In the genomic region with DNA sequence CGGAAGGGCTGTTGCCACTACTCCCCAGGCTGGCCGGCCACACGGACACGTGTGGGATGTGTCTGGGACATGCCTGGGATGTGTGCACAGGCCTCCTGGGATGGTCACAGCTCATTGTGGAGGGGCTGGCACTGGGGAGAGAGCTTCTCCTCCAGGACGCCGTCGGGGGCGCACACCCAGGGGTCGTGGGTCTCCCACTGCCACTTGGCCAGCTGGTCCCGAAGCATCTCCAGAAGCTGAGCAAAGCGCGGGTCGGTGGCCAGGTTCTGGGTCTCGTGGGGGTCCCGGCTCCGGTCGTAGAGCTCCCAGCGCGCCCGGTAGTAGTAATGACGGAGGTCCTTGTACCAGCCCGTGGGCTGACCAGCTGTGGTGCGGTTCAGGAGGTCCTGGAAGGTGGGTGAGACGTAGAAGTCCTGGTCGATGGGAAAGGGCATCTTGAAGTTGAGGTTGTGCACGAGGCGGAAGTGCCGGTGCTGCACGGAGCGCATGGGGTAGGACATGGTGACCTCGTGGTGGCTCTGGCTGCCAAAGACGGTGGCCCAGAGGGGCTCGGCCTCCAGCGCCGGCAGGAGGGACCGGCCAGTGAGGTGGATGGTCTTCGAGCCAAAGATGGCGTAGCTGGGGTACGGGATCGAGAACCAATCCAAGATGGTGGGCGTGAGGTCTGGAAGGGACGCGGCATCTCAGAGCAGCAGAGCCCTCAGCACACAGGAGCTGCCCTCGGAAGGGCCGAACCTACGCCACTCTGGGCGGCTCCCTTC, we compare ENCODE assay signal across 31 cellular contexts. TPM values are rescaled to one million over a fixed set of nuclear protein-coding genes. Genes with fewer than 3 reads are reported as not detected.
"Had no signal": no experiment of that assay in that cellular context is flagged by ENCODE, and none has a peak within 500 bp of the region (broad histone marks: within the 10 kb centered on the region; RNA-seq: fewer than 3 reads in every experiment).

No MANE protein-coding gene starts in this region.

- H3K4me3 Mint-ChIP-seq: activated CD4-positive, alpha-beta T cell treated with anti-CD3 and anti-CD28 coated beads, Interleukin-2, amount 10 ng/mL, durations not matched to agents 24 days and 14 days; activated CD8-positive, alpha-beta T cell treated with anti-CD3 and anti-CD28 coated beads for 36 hours; activated naive CD8-positive, alpha-beta T cell treated with anti-CD3 and anti-CD28 coated beads for 36 hours; activated T-cell treated with anti-CD3 and anti-CD28 coated beads, Interleukin-2, amount 50 U/mL, for 72 hours; activated T-helper 17 cell treated with anti-CD3 and anti-CD28 coated beads, Interleukin-2, amount 50 U/mL, for 72 hours; central memory CD8-positive, alpha-beta T cell; T-helper 1 cell treated with Interleukin-12 subunit alpha and Interleukin-12 subunit beta and Interleukin-4 antibody, amounts not matched to agents 30 μg/mL and 1 μg/mL, for 36 hours; T-helper 2 cell treated with Interferon-gamma antibody and Interleukin-4, amounts not matched to agents 5 μg/mL and 100 μg/mL, for 36 hours had no signal

- H3K27ac ChIP-seq: cardiac muscle cell, SJSA1 had no signal

- H3K36me3 Mint-ChIP-seq: activated naive CD8-positive, alpha-beta T cell treated with anti-CD3 and anti-CD28 coated beads for 36 hours had no signal

- H3K27ac Mint-ChIP-seq: activated CD4-positive, alpha-beta T cell treated with anti-CD3 and anti-CD28 coated beads, Interleukin-2, amount 10 ng/mL, durations not matched to agents 24 days and 14 days; activated CD8-positive, alpha-beta T cell treated with anti-CD3 and anti-CD28 coated beads for 36 hours; activated naive CD8-positive, alpha-beta T cell treated with anti-CD3 and anti-CD28 coated beads for 36 hours; activated T-cell treated with anti-CD3 and anti-CD28 coated beads, Interleukin-2, amount 50 U/mL, for 72 hours; activated T-helper 17 cell treated with anti-CD3 and anti-CD28 coated beads, Interleukin-2, amount 50 U/mL, for 72 hours; T-helper 1 cell treated with Interleukin-12 subunit alpha and Interleukin-12 subunit beta and Interleukin-4 antibody, amounts not matched to agents 30 μg/mL and 1 μg/mL, for 36 hours; T-helper 2 cell treated with Interferon-gamma antibody and Interleukin-4, amounts not matched to agents 5 μg/mL and 100 μg/mL, for 36 hours had no signal

- H3K4me1 Mint-ChIP-seq: activated CD4-positive, alpha-beta T cell treated with anti-CD3 and anti-CD28 coated beads, Interleukin-2, amount 10 ng/mL, durations not matched to agents 24 days and 14 days; activated naive CD8-positive, alpha-beta T cell treated with anti-CD3 and anti-CD28 coated beads for 36 hours; activated T-helper 17 cell treated with anti-CD3 and anti-CD28 coated beads, Interleukin-2, amount 50 U/mL, for 72 hours; central memory CD8-positive, alpha-beta T cell had no signal

- ATAC-seq: activated CD8-positive, alpha-beta T cell treated with anti-CD3 and anti-CD28 coated beads for 36 hours; activated T-cell treated with anti-CD3 and anti-CD28 coated beads, Interleukin-2, amount 50 U/mL, for 72 hours; activated T-helper 17 cell treated with anti-CD3 and anti-CD28 coated beads, Interleukin-2, amount 50 U/mL, for 72 hours; Panc1 had no signal

- H3K27me3 ChIP-seq: cardiac muscle cell, SJSA1 had no signal

- H3K9me3 Mint-ChIP-seq: activated CD4-positive, alpha-beta T cell treated with anti-CD3 and anti-CD28 coated beads, Interleukin-2, amount 10 ng/mL, durations not matched to agents 24 days and 14 days; activated CD8-positive, alpha-beta T cell treated with anti-CD3 and anti-CD28 coated beads for 36 hours; activated naive CD8-positive, alpha-beta T cell treated with anti-CD3 and anti-CD28 coated beads for 36 hours; activated T-cell treated with anti-CD3 and anti-CD28 coated beads, Interleukin-2, amount 50 U/mL, for 72 hours; activated T-helper 17 cell treated with anti-CD3 and anti-CD28 coated beads, Interleukin-2, amount 50 U/mL, for 72 hours; central memory CD8-positive, alpha-beta T cell; T-helper 1 cell treated with Interleukin-12 subunit alpha and Interleukin-12 subunit beta and Interleukin-4 antibody, amounts not matched to agents 30 μg/mL and 1 μg/mL, for 36 hours; T-helper 2 cell treated with Interferon-gamma antibody and Interleukin-4, amounts not matched to agents 5 μg/mL and 100 μg/mL, for 36 hours had no signal

- H3K27me3 Mint-ChIP-seq: activated CD4-positive, alpha-beta T cell treated with anti-CD3 and anti-CD28 coated beads, Interleukin-2, amount 10 ng/mL, durations not matched to agents 24 days and 14 days; activated CD8-positive, alpha-beta T cell treated with anti-CD3 and anti-CD28 coated beads for 36 hours; activated naive CD8-positive, alpha-beta T cell treated with anti-CD3 and anti-CD28 coated beads for 36 hours; activated T-helper 17 cell treated with anti-CD3 and anti-CD28 coated beads, Interleukin-2, amount 50 U/mL, for 72 hours; central memory CD8-positive, alpha-beta T cell had no signal

- H3K4me2 ChIP-seq: SK-N-SH had no signal

- H3K4me3 ChIP-seq: cardiac muscle cell, SJSA1 had no signal

- DNase-seq: activated CD4-positive, alpha-beta T cell treated with anti-CD3 and anti-CD28 coated beads, Interleukin-2, amount 10 ng/mL, durations not matched to agents 24 days and 14 days; activated CD4-positive, alpha-beta T cell treated with anti-CD3 and anti-CD28 coated beads, Interleukin-2, amount 50 U/mL, for 4 hours; activated CD8-positive, alpha-beta T cell treated with anti-CD3 and anti-CD28 coated beads for 36 hours; activated effector memory CD4-positive, alpha-beta T cell treated with anti-CD3 and anti-CD28 coated beads, Interleukin-2, amount 50 U/mL, for 16 hours; activated naive CD4-positive, alpha-beta T cell; activated naive CD4-positive, alpha-beta T cell treated with anti-CD3 and anti-CD28 coated beads, Interleukin-2, amount 50 U/mL, for 16 hours; activated naive CD8-positive, alpha-beta T cell treated with anti-CD3 and anti-CD28 coated beads for 36 hours; activated T-cell treated with anti-CD3 and anti-CD28 coated beads, Interleukin-2, amount 50 U/mL, for 1 hour; activated T-cell treated with anti-CD3 and anti-CD28 coated beads, Interleukin-2, amount 50 U/mL, for 72 hours; amniotic stem cell; aorta; NCI-H1105; NCI-H1417 treated with DMSO at 0.1 percent for 48 hours; NCI-H187 treated with DMSO at 0.1 percent for 48 hours; NCI-H2081; NCI-H2171 treated with DMSO at 0.1 percent for 48 hours; NCI-H2227 treated with DMSO at 0.1 percent for 48 hours; NCI-H446; NCI-H510A treated with DMSO at 0.1 percent for 48 hours; NCI-H69; SHP77 treated with DMSO at 0.1 percent for 48 hours; SK-N-SH had no signal

- H3K9me3 ChIP-seq: SJSA1, SK-N-SH had no signal

- H3K4me1 ChIP-seq: SJSA1 had no signal

RNA-seq across cellular contexts. Expression of a gene that starts 40.7 kb away (rescaled TPM):
- total RNA-seq: activated CD4-positive, alpha-beta T cell treated with anti-CD3 and anti-CD28 coated beads, Interleukin-2, amount 10 ng/mL, durations not matched to agents 24 days and 14 days; activated CD8-positive, alpha-beta memory T cell treated with anti-CD3 and anti-CD28 coated beads for 36 hours; activated naive CD8-positive, alpha-beta T cell treated with anti-CD3 and anti-CD28 coated beads for 36 hours; activated T-helper 17 cell treated with anti-CD3 and anti-CD28 coated beads, Interleukin-2, amount 50 U/mL, for 72 hours; RPMI7951; SJSA1 had no signal
